ENCODE assay signal across 8 cellular contexts in genomic region chr12:48104531-48104930, GRCh38. TPM values are rescaled to one million over a fixed set of nuclear protein-coding genes. Genes with fewer than 3 reads are reported as not detected.
A peak's percentile ranks its signal among the peaks of the same experiment; 100 is the strongest.
DNase-seq lines count a peak whose midpoint lies in the region; TF ChIP-seq lines count a peak whose summit lies in the region.

No MANE protein-coding gene starts in this region.

- no peaks in the 10 kb centered on the region for H3K27me3 ChIP-seq in stomach

- WGBS in stomach, 5 donors: 45 to 69% (median 57%) methylated on average over 4 of the region's 4 CpGs

- TF ChIP-seq POLR2A in stomach (IDR thresholded peaks at IDR 0.05): no peak

- peak overlapping the region; percentile 96 for H3K27ac Mint-ChIP-seq in activated T-cell treated with anti-CD3 and anti-CD28 coated beads, Interleukin-2, amount 50 U/mL, for 24 hours

- H3K36me3 Mint-ChIP-seq in activated T-cell treated with anti-CD3 and anti-CD28 coated beads, Interleukin-2, amount 50 U/mL, for 24 hours (ENCODE audit: low read depth): peaks cover 25% of the 10 kb centered on the region

- H3K4me1 Mint-ChIP-seq in activated T-cell treated with anti-CD3 and anti-CD28 coated beads, Interleukin-2, amount 50 U/mL, for 24 hours (ENCODE audit: low read depth): peaks cover 48% of the 10 kb centered on the region

- no peaks in the 10 kb centered on the region for H3K27me3 Mint-ChIP-seq in activated T-cell treated with anti-CD3 and anti-CD28 coated beads, Interleukin-2, amount 50 U/mL, for 24 hours

- no peaks in the 10 kb centered on the region for H3K9me3 Mint-ChIP-seq in activated T-cell treated with anti-CD3 and anti-CD28 coated beads, Interleukin-2, amount 50 U/mL, for 24 hours

- TF ChIP-seq EP300 in stomach (IDR thresholded peaks at IDR 0.05): no peak

- intact Hi-C loops in stomach (cut with DNase I; ENCODE audit: low total_unique reads): loop anchor here (10.0 kb wide), 1 partner anchor 60 kb away; no protein-coding TSS in a partner anchor

- no peak for DNase-seq in activated T-cell treated with anti-CD3 and anti-CD28 coated beads, Interleukin-2, amount 50 U/mL, for 24 hours
- DNase-seq in activated T-cell treated with anti-CD3 and anti-CD28 coated beads for 4 hours (no peak), SK-N-MC (ENCODE audit: low read depth, low spot score) (no peak), fibroblast of the aortic adventitia (ENCODE audit: low read depth) (no peak), stomach (no peak), DMS 273 (lab: John Stamatoyannopoulos, UW; ENCODE audit: unreplicated experiment) (no peak), NOMO-1 treated with DMSO at 0.1 percent for 48 hours (lab: John Stamatoyannopoulos, UW; ENCODE audit: unreplicated experiment) (no peak)
- DNase-seq in effector CD4-positive, alpha-beta T cell: no peak

- H3K27ac ChIP-seq in SK-N-MC (no peak overlapping the region), stomach (peak overlapping the region in 1 of 5 donors; percentile 91)

- H3K4me3 ChIP-seq in SK-N-MC (peak overlapping the region; percentile 88), fibroblast of the aortic adventitia (ENCODE audit: low read depth, low read length) (peak overlapping the region; percentile 88), stomach (peak overlapping the region in 3 of 4 donors; percentile 75 to 97 (median 85))

- peak overlapping the region; percentile 89 for H3K4me3 Mint-ChIP-seq in activated T-cell treated with anti-CD3 and anti-CD28 coated beads, Interleukin-2, amount 50 U/mL, for 24 hours

- peaks cover 17 to 41% (median 22%) of the 10 kb centered on the region in 4 donors for H3K4me1 ChIP-seq in stomach

- H3K9me3 ChIP-seq in SK-N-MC (ENCODE audit: low read depth, low read length) (no peaks in the 10 kb centered on the region), stomach (no peaks in the 10 kb centered on the region)

- peak overlapping the region; percentile 93 for H3K9ac ChIP-seq in SK-N-MC (ENCODE audit: insufficient read length)

- TF ChIP-seq CTCF in fibroblast of the aortic adventitia (IDR thresholded peaks at IDR 0.05; ENCODE audit: insufficient read depth, low read length) (no peak), stomach (IDR thresholded peaks at IDR 0.05) (no peak)

- H3K36me3 ChIP-seq in SK-N-MC (ENCODE audit: insufficient read depth, low read length) (0 out of 2 replicates have a peak, but pooled peaks cover 3% of the 10 kb centered on the region), stomach (peaks cover 0 to 9% (median 7%) of the 10 kb centered on the region in 4 donors)

RNA-seq across cellular contexts. Expression of gene SENP1, which starts 1.3 kb away (rescaled TPM):
- total RNA-seq in fibroblast of the aortic adventitia (ENCODE audit: low replicate concordance): 33.8 and 43.8 TPM in 2 replicates
- total RNA-seq in stomach: 10 to 100 TPM in 4 of 5 donors, 1 to 10 TPM in 1; 8.4 to 27.5 (median 14.2) TPM
- polyA plus RNA-seq in stomach: 1 to 10 TPM; 2.9 to 4.1 (median 3.7) TPM

RNA-seq across cellular contexts. Expression of gene PFKM, which starts 14.6 kb away (rescaled TPM):
- total RNA-seq in fibroblast of the aortic adventitia (ENCODE audit: low replicate concordance): 50.5 and 93.8 TPM in 2 replicates
- 10 to 100 TPM in 4 of 5 donors, 1 to 10 TPM in 1; 9.3 to 57.1 (median 17.1) TPM for total RNA-seq in stomach
- 10 to 100 TPM; 15.4 to 24.9 (median 18.4) TPM for polyA plus RNA-seq in stomach

RNA-seq across cellular contexts. Expression of gene ASB8, which starts 52.8 kb away (rescaled TPM):
- total RNA-seq in fibroblast of the aortic adventitia (ENCODE audit: low replicate concordance) (29.7 and 32.8 TPM in 2 replicates), stomach (10 to 100 TPM in 3 of 5 donors, 1 to 10 TPM in 2; 4.3 to 47.2 (median 19.2) TPM)
- 10 to 100 TPM; 12.1 to 29.8 (median 15.8) TPM for polyA plus RNA-seq in stomach
